In genomic region chr22:23389271-23390071, GRCh38 we compare ENCODE assay signal across 17 cellular contexts.
A peak's percentile ranks its signal among the peaks of the same experiment; 100 is the strongest.
DNase-seq lines count a peak whose midpoint lies in the region; TF ChIP-seq lines count a peak whose summit lies in the region.
"Had no signal": no experiment of that assay in that cellular context is flagged by ENCODE, and none has a peak within 500 bp of the region (broad histone marks: within the 10 kb centered on the region; RNA-seq: fewer than 3 reads in every experiment).

No MANE protein-coding gene starts in this region.

- no peaks in the 10 kb centered on the region for H3K27me3 ChIP-seq in GM23248 (replicated peaks; ENCODE audit: insufficient read depth)
- H3K27me3 ChIP-seq in OCI-LY3 (ENCODE audit: low read depth, low read length): peaks cover 9% of the 10 kb centered on the region
- no peaks in the 10 kb centered on the region for H3K27me3 ChIP-seq in osteoblast (ENCODE audit: insufficient read depth, low read length)
- H3K27me3 ChIP-seq: BE2C had no signal

- H3K9ac ChIP-seq in GM23248: no peak overlapping the region
- no peak overlapping the region for H3K9ac ChIP-seq in OCI-LY3 (ENCODE audit: low read length)
- H3K9ac ChIP-seq: SK-N-SH had no signal

- no peak overlapping the region for H3K27ac ChIP-seq in GM23248
- H3K27ac ChIP-seq in OCI-LY3 (ENCODE audit: low read length): no peak overlapping the region
- no peak overlapping the region for H3K27ac ChIP-seq in osteoblast (ENCODE audit: low read depth, low read length)

- H3K4me2 ChIP-seq in GM23248 (ENCODE audit: unreplicated experiment) (no peak overlapping the region), OCI-LY3 (ENCODE audit: low read length) (peak overlapping the region; percentile 12; the same call in 1 of the 2 replicates), osteoblast (ENCODE audit: insufficient read depth, low read length) (no peak overlapping the region)
- H3K4me2 ChIP-seq: SK-N-SH had no signal

- DNase-seq in GM23248 (peak; percentile 10), iPS-NIHi7 (ENCODE audit: extremely low spot score) (peak; percentile 34), osteoblast (ENCODE audit: insufficient read length, low spot score, missing footprints) (peak; percentile 69), nucleus accumbens (lab: John Stamatoyannopoulos, UW) (no peak), OCI-M1 (lab: John Stamatoyannopoulos, UW) (no peak), NCI-H748 treated with DMSO at 0.1 percent for 48 hours (lab: John Stamatoyannopoulos, UW) (no peak)
- DNase-seq: BE2C; CD8-positive, alpha-beta memory T cell; DND-41; GF-D8; GOT3; HFFc6; NCI-H187 treated with DMSO at 0.1 percent for 48 hours; NCI-H524; PC-3; SK-N-SH had no signal

- in situ Hi-C loops in GM23248 (cut with MboI): no loop called here

- 42 to 44% methylated on average over 13 to 15 of the region's 21 CpGs for WGBS in GM23248 (ENCODE audit: low coverage in 1 of 2, low lambda C conversion rate in 2 of 2, missing lambda C conversion rate in 2 of 2), 2 experiments

- H2AFZ ChIP-seq in GM23248: no peak overlapping the region
- no peak overlapping the region for H2AFZ ChIP-seq in OCI-LY3 (ENCODE audit: low read depth, low read length)
- no peak overlapping the region for H2AFZ ChIP-seq in osteoblast (ENCODE audit: low read length)

- no peaks in the 10 kb centered on the region for H3K9me2 ChIP-seq in GM23248 (ENCODE audit: insufficient read depth)
- H3K9me2 ChIP-seq: SK-N-SH had no signal

- H3F3A ChIP-seq in GM23248 (ENCODE audit: insufficient read depth): no peaks in the 10 kb centered on the region

- no peaks in the 10 kb centered on the region for H3K79me2 ChIP-seq in GM23248 (ENCODE audit: insufficient read depth)
- no peaks in the 10 kb centered on the region for H3K79me2 ChIP-seq in OCI-LY3 (ENCODE audit: low read length)
- no peaks in the 10 kb centered on the region for H3K79me2 ChIP-seq in osteoblast (ENCODE audit: insufficient read depth, low read length)

- H3K4me3 ChIP-seq in GM23248 (no peak overlapping the region), OCI-LY3 (ENCODE audit: low read length) (no peak overlapping the region), osteoblast (ENCODE audit: insufficient read depth, low read length) (no peak overlapping the region)

- H3K4me1 ChIP-seq in GM23248 (ENCODE audit: insufficient read depth) (no peaks in the 10 kb centered on the region), OCI-LY3 (ENCODE audit: low read length) (no peaks in the 10 kb centered on the region), osteoblast (ENCODE audit: insufficient read depth, low read length) (no peaks in the 10 kb centered on the region)

- H4K20me1 ChIP-seq in GM23248 (ENCODE audit: insufficient read depth) (no peaks in the 10 kb centered on the region), OCI-LY3 (ENCODE audit: insufficient read depth, low read length) (no peaks in the 10 kb centered on the region), osteoblast (ENCODE audit: insufficient read depth, low read length) (no peaks in the 10 kb centered on the region)

- no peaks in the 10 kb centered on the region for H3K36me3 ChIP-seq in GM23248 (ENCODE audit: low read depth)
- no peaks in the 10 kb centered on the region for H3K36me3 ChIP-seq in OCI-LY3 (replicated peaks; ENCODE audit: low read depth, low read length)
- no peaks in the 10 kb centered on the region for H3K36me3 ChIP-seq in osteoblast (ENCODE audit: insufficient read depth, low read length)
- H3K36me3 ChIP-seq: BE2C had no signal

- TF ChIP-seq CTCF in OCI-LY3 (IDR thresholded peaks at IDR 0.05; ENCODE audit: low read depth, low read length): no peak
- TF ChIP-seq CTCF in osteoblast (IDR thresholded peaks at IDR 0.05; ENCODE audit: extremely low read depth, low read depth, low read length): no peak

- H3K9me3 ChIP-seq in GM23248 (ENCODE audit: low read depth) (no peaks in the 10 kb centered on the region), OCI-LY3 (ENCODE audit: insufficient read depth, low read length) (no peaks in the 10 kb centered on the region), osteoblast (ENCODE audit: low read depth, low read length) (no peaks in the 10 kb centered on the region)
- H3K9me3 ChIP-seq: BE2C, SK-N-SH had no signal

Comparison
In these comparisons a context has a peak if more than half of its experiments do, and no peak if none do; other contexts are left out.
1. DNase-seq: peak in GM23248 (single experiment), iPS-NIHi7 (single experiment) and osteoblast (single experiment); none in nucleus accumbens (0 of 56), OCI-M1 (single experiment) and NCI-H748 treated with DMSO at 0.1 percent for 48 hours (single experiment).